ENCODE assay signal across 6 cellular contexts in genomic region chr9:2448193-2448738, GRCh38.
"Had no signal": no experiment of that assay in that cellular context is flagged by ENCODE, and none has a peak within 500 bp of the region (broad histone marks: within the 10 kb centered on the region; RNA-seq: fewer than 3 reads in every experiment).

No MANE protein-coding gene starts in this region.

- DNase-seq: GM23248, GOT3, H7, HFFc6 had no signal

- H3K9ac ChIP-seq: GM23248 had no signal

- H3K4me3 ChIP-seq: GM23248, HAP-1 had no signal

- H3K27ac ChIP-seq: GM23248, HL-60 had no signal

- H3K36me3 ChIP-seq: HAP-1 had no signal

- H3K9me3 ChIP-seq: HAP-1 had no signal

- H2AFZ ChIP-seq: GM23248 had no signal
